Comparison of ENCODE assay signal across 1 cellular context in genomic region chr4:337143-337931, GRCh38.
TF ChIP-seq lines count a peak whose summit lies in the region.

Gene ZNF141 (plus strand): TSS chr4:337814. CDS start chr4:337984, 170 bp downstream.

TF ChIP-seq in SK-N-SH, 30 proteins besides CTCF, POLR2A, EP300 and RAD21 (continued from another document):
- TF ChIP-seq NRF1 (IDR thresholded peaks at IDR 0.05; ENCODE audit: low read depth, low read length): peak; percentile 54; the same call in 1 of the 2 replicates
- TF ChIP-seq RFX5 (IDR thresholded peaks at IDR 0.05; ENCODE audit: low read length): no peak
- TF ChIP-seq USF2 (IDR thresholded peaks at IDR 0.05; ENCODE audit: borderline replicate concordance, low read depth, low read length): no peak
- no peak for TF ChIP-seq TEAD4 (IDR thresholded peaks at IDR 0.05; ENCODE audit: borderline replicate concordance, insufficient read depth)
- peak; percentile 83 for TF ChIP-seq GABPA (IDR thresholded peaks at IDR 0.05; ENCODE audit: low read depth)
- no peak for TF ChIP-seq TCF12 (IDR thresholded peaks at IDR 0.05)
- TF ChIP-seq GATA2 (CRISPR knock-in tag; IDR thresholded peaks at IDR 0.05): peak; percentile 56; the same call in 1 of the 2 replicates
- TF ChIP-seq MEF2A (IDR thresholded peaks at IDR 0.05; ENCODE audit: borderline replicate concordance, low read depth): no peak
- TF ChIP-seq POLR2AphosphoS5 (IDR thresholded peaks at IDR 0.05; ENCODE audit: low read depth, low read length): peak; percentile 68
- TF ChIP-seq MXI1 (IDR thresholded peaks at IDR 0.05; ENCODE audit: low read depth, low read length): peak; percentile 79
- TF ChIP-seq FOXJ3 (CRISPR knock-in tag; IDR thresholded peaks at IDR 0.05): peak; percentile 28; the same call in 1 of the 2 replicates
- TF ChIP-seq TAF1 (IDR thresholded peaks at IDR 0.05; ENCODE audit: borderline replicate concordance, low read depth, low read length): peak; percentile 35; the same call in 1 of the 2 replicates
- TF ChIP-seq ZBTB33 (IDR thresholded peaks at IDR 0.05; ENCODE audit: borderline replicate concordance, low read depth): peak; percentile 36; the same call in 1 of the 2 replicates
- TF ChIP-seq PBX3 (IDR thresholded peaks at IDR 0.05): peak; percentile 100
- TF ChIP-seq ELF1 (IDR thresholded peaks at IDR 0.05): peak; percentile 84
